19 cellular contexts compared by ENCODE assay signal in the genomic region with DNA sequence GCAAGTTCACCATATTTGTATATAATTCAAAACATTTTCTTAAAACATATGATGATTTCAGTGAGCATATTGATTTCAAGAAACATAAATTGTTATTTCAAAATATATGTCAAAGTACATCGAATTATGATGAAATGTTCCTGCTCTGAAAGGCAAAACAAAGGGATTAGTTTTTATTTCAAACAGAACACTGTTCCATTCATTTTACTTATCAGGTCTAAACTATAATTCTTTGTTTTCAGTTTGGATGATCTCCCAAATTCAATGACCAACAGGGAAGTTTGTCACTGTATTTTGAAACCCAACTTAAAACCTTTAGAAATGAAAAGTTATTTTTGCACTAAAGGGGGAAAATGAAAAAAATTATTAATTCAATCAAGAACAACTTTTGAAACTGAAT.
DNase-seq lines count a peak whose midpoint lies in the region; ATAC-seq and TF ChIP-seq lines count a peak whose summit lies in the region.
"Had no signal": no experiment of that assay in that cellular context is flagged by ENCODE, and none has a peak within 500 bp of the region (broad histone marks: within the 10 kb centered on the region; RNA-seq: fewer than 3 reads in every experiment).

No MANE protein-coding gene starts in this region.

- H3K4me3 ChIP-seq in cardiac fibroblast (replicated peaks in 1 of 2; ENCODE audit: low read depth in 2 of 2, low read length in 2 of 2) (no peak overlapping the region), retinal pigment epithelial cell (ENCODE audit: low read length) (no peak overlapping the region)

- TF ChIP-seq CTCF in cardiac fibroblast (IDR thresholded peaks at IDR 0.05; ENCODE audit: low read depth, low read length) (no peak), retinal pigment epithelial cell (conservative IDR thresholded peaks at IDR 0.05; ENCODE audit: low read depth, low read length) (no peak), glutamatergic neuron (IDR thresholded peaks at IDR 0.05; ENCODE audit: partially characterized antibody, unreplicated experiment) (no peak)

- no peak for ATAC-seq in GM19351 (IDR thresholded peaks at IDR 0.05; ENCODE audit: unreplicated experiment)

- no peaks in the 10 kb centered on the region for H3K36me3 Mint-ChIP-seq in glutamatergic neuron (ENCODE audit: unreplicated experiment)
- H3K36me3 Mint-ChIP-seq: CD8-positive, alpha-beta memory T cell had no signal

- H3K27me3 Mint-ChIP-seq in glutamatergic neuron (ENCODE audit: unreplicated experiment), result no peaks in the 10 kb centered on the region
- H3K27me3 Mint-ChIP-seq: CD8-positive, alpha-beta memory T cell had no signal

- H3K4me3 Mint-ChIP-seq in glutamatergic neuron (ENCODE audit: unreplicated experiment), result no peak overlapping the region
- H3K4me3 Mint-ChIP-seq: CD8-positive, alpha-beta memory T cell had no signal

- DNase-seq in COLO829 (ENCODE audit: low spot score) (peak; percentile 38), cardiac fibroblast (ENCODE audit: low read depth in 2 of 2) (peak; percentile 25 to 35), inferior parietal cortex (ENCODE audit: extremely low spot score) (peak; percentile 15), retinal pigment epithelial cell (ENCODE audit: low read depth) (peak; percentile 2), glutamatergic neuron (no peak)
- DNase-seq in activated naive CD4-positive, alpha-beta T cell treated with Interleukin-2 at 50 U/mL for 16 hours, result no peak
- DNase-seq: CD8-positive, alpha-beta memory T cell; GDM1; KG1; NCI-H1092 treated with DMSO at 0.1 percent for 48 hours; NCI-H1436 treated with DMSO at 0.1 percent for 48 hours; NCI-H2029; NCI-H345; NCI-H524; NCI-H774; NK-92 treated with Interleukin-12 subunit alpha and Interleukin-12 subunit beta, amount 100 ng/mL, for 24 hours; SHP77 treated with DMSO at 0.1 percent for 48 hours; SK-N-SH had no signal

- no peaks in the 10 kb centered on the region for H3K4me1 Mint-ChIP-seq in glutamatergic neuron (ENCODE audit: low read depth, unreplicated experiment)
- H3K4me1 Mint-ChIP-seq: CD8-positive, alpha-beta memory T cell had no signal

- no peaks in the 10 kb centered on the region for H3K9me3 Mint-ChIP-seq in glutamatergic neuron (ENCODE audit: unreplicated experiment)

- H3K27ac Mint-ChIP-seq in glutamatergic neuron (ENCODE audit: unreplicated experiment), result no peak overlapping the region
- H3K27ac Mint-ChIP-seq: CD8-positive, alpha-beta memory T cell had no signal

Comparison
In these comparisons a context has a peak if more than half of its experiments do, and no peak if none do; other contexts are left out.
1. DNase-seq: peak in COLO829 (single experiment), cardiac fibroblast (2 of 2), inferior parietal cortex (single experiment) and retinal pigment epithelial cell (single experiment); none in glutamatergic neuron (single experiment) and activated naive CD4-positive, alpha-beta T cell treated with Interleukin-2 at 50 U/mL for 16 hours (single experiment).